Comparison of ENCODE assay signal across 12 cellular contexts in the genomic region with DNA sequence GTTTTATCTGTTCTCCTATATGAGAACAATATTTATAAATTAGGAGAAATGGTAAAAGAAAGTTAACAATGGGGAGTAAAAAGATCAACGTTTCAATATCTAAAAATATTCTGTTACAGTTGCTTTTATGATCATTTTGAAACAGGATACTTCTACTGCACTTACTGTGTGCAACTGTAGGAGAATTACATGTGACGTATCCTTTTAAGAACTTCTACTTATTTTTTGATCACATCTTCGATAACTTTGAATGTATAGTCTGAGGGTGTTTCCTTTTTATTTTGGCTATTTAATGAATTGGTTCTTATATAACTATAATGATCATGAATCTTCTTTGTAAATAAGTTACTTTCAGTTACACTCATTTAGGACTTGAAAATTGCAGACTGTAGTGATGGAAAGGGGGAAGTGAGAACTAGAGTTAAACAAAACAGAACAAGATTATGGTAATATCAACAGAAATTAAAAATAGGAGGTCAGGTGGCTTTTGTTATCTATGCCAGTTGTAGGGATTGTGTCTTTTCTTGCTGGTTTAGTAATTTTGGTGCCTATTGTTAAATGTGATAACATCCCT.
A peak's percentile ranks its signal among the peaks of the same experiment; 100 is the strongest.
DNase-seq lines count a peak whose midpoint lies in the region; ATAC-seq and FAIRE-seq lines count a peak whose summit lies in the region.
"Had no signal": no experiment of that assay in that cellular context is flagged by ENCODE, and none has a peak within 500 bp of the region (broad histone marks: within the 10 kb centered on the region; RNA-seq: fewer than 3 reads in every experiment).

No MANE protein-coding gene starts in this region.

- FAIRE-seq in colon (lab: Jason Lieb, UNC) = peak; percentile 84

- peak; percentile 88 for ATAC-seq in GM18858 (IDR thresholded peaks at IDR 0.05; ENCODE audit: unreplicated experiment)
- ATAC-seq in GM21717 (IDR thresholded peaks at IDR 0.05; ENCODE audit: unreplicated experiment) = peak; percentile 92
- ATAC-seq in HG03280 (IDR thresholded peaks at IDR 0.05; ENCODE audit: unreplicated experiment) = peak; percentile 90

- DNase-seq in NCI-H69 (lab: John Stamatoyannopoulos, UW) (no peak), GF-D8 (lab: John Stamatoyannopoulos, UW) (no peak), T-helper 1 cell (no peak), NCI-H1417 (lab: John Stamatoyannopoulos, UW) (no peak)
- DNase-seq: activated effector memory CD4-positive, alpha-beta T cell treated with Interleukin-2 at 50 U/mL for 16 hours; NCI-H2227 treated with DMSO at 0.1 percent for 48 hours; nucleus accumbens; stimulated activated CD4-positive, alpha-beta T cell treated with anti-CD3 and anti-CD28 coated beads, Interleukin-4, amount 100 ng/mL, for 4 hours had no signal
